Comparison of ENCODE assay signal across 17 cellular contexts in genomic region chr2:230809015-230809414, GRCh38.
"Had no signal": no experiment of that assay in that cellular context is flagged by ENCODE, and none has a peak within 500 bp of the region (broad histone marks: within the 10 kb centered on the region; RNA-seq: fewer than 3 reads in every experiment).

No MANE protein-coding gene starts in this region.

- H3K27ac ChIP-seq: gastroesophageal sphincter, heart right ventricle, pancreas, thyroid gland had no signal

- H3K27me3 Mint-ChIP-seq: activated CD4-positive, alpha-beta T cell treated with anti-CD3 and anti-CD28 coated beads for 36 hours; activated naive CD8-positive, alpha-beta T cell treated with anti-CD3 and anti-CD28 coated beads, Interleukin-2, amount 10 ng/mL, durations not matched to agents 7 days and 5 days; effector memory CD8-positive, alpha-beta T cell; stimulated activated memory B cell treated with anti-CD40 and anti-IgM and Interleukin-4, amounts not matched to agents 10 μg/mL and 1 μg/mL and 100 μg/mL, for 72 hours had no signal

- H3K4me3 ChIP-seq: gastroesophageal sphincter, heart right ventricle, lung, pancreas, thyroid gland had no signal

- ATAC-seq: activated CD4-positive, alpha-beta T cell treated with anti-CD3 and anti-CD28 coated beads for 36 hours; effector memory CD8-positive, alpha-beta T cell; gastroesophageal sphincter; heart right ventricle; left cardiac atrium; pancreas; stimulated activated memory B cell treated with anti-CD40 and anti-IgM and Interleukin-4, amounts not matched to agents 10 μg/mL and 1 μg/mL and 100 μg/mL, for 72 hours had no signal

- H3K27ac Mint-ChIP-seq: activated naive CD8-positive, alpha-beta T cell treated with anti-CD3 and anti-CD28 coated beads, Interleukin-2, amount 10 ng/mL, durations not matched to agents 7 days and 5 days; stimulated activated memory B cell treated with anti-CD40 and anti-IgM and Interleukin-4, amounts not matched to agents 10 μg/mL and 1 μg/mL and 100 μg/mL, for 72 hours had no signal

- H3K27me3 ChIP-seq: gastroesophageal sphincter, heart right ventricle, pancreas, thyroid gland had no signal

- H3K9me3 ChIP-seq: gastroesophageal sphincter, heart right ventricle, pancreas, thyroid gland had no signal

- FAIRE-seq: pancreas had no signal

- H3K4me1 ChIP-seq: pancreas, thyroid gland had no signal

- H3K9me3 Mint-ChIP-seq: activated naive CD8-positive, alpha-beta T cell treated with anti-CD3 and anti-CD28 coated beads, Interleukin-2, amount 10 ng/mL, durations not matched to agents 7 days and 5 days; effector memory CD8-positive, alpha-beta T cell; stimulated activated memory B cell treated with anti-CD40 and anti-IgM and Interleukin-4, amounts not matched to agents 10 μg/mL and 1 μg/mL and 100 μg/mL, for 72 hours had no signal

- DNase-seq: activated CD4-positive, alpha-beta T cell treated with anti-CD3 and anti-CD28 coated beads for 36 hours; activated CD8-positive, alpha-beta memory T cell treated with anti-CD3 and anti-CD28 coated beads, Interleukin-2, amount 50 U/mL, for 48 hours; activated naive CD8-positive, alpha-beta T cell treated with anti-CD3 and anti-CD28 coated beads, Interleukin-2, amount 10 ng/mL, durations not matched to agents 7 days and 5 days; aorta; cerebellar nuclear complex; dermis blood vessel endothelial cell; effector memory CD8-positive, alpha-beta T cell; erythroblast; heart right ventricle; left cardiac atrium; midbrain; pancreas; T-helper 2 cell; thyroid gland had no signal

- H3K4me3 Mint-ChIP-seq: activated CD4-positive, alpha-beta T cell treated with anti-CD3 and anti-CD28 coated beads for 36 hours; activated naive CD8-positive, alpha-beta T cell treated with anti-CD3 and anti-CD28 coated beads, Interleukin-2, amount 10 ng/mL, durations not matched to agents 7 days and 5 days; effector memory CD8-positive, alpha-beta T cell; stimulated activated memory B cell treated with anti-CD40 and anti-IgM and Interleukin-4, amounts not matched to agents 10 μg/mL and 1 μg/mL and 100 μg/mL, for 72 hours had no signal
